In the genomic region with DNA sequence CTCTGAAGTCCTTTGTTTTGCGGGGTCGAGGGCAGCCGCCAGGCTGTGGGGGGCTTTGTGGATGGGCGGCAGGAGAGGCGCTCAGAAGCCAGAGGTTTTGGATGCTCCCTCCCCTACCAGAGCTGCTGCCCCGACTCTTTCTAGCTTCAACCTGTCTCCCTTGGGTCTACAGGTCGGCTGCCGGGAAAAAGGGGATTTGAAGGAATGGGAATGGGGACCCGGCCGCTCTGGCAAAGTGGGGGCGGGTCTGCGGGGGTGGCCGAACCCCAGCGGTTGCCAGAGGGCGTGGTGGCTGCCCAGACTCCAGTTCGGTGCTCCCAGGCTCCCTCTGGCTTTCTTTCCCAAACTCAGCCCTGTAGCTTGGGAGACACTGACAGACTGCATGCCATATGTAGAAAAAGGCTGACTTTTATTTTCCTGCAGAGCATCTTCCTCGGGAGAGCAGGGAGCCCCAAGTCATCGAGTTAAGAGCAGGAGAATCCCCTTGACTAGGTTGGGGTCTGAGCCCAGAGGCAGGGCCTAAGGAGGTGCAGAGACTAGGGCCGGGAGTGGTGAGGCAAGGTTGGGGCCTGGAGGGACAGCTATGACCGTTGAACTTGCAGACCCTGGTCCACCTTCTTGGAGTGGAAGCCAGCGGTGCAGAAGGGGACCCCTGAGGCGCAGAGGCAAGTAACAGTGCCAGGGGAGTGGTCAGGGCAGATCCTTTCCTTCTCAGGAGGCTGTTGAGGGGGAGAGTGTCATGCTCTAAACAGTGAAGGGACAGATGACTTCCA, we compare ENCODE assay signal across 6 cellular contexts. TPM values are rescaled to one million over a fixed set of nuclear protein-coding genes. Genes with fewer than 3 reads are reported as not detected.
DNase-seq lines count a peak whose midpoint lies in the region; ATAC-seq and TF ChIP-seq lines count a peak whose summit lies in the region.

No MANE protein-coding gene starts in this region.

- H3K27ac ChIP-seq in BLaER1 treated with 17β-estradiol and CSF1 and Interleukin-3, amounts not matched to agents 10 nM and 100 nM, result peak overlapping the region; percentile 91 to 100 (median 99)
- peak overlapping the region; percentile 94 to 100 (median 98) for H3K27ac ChIP-seq in heart right ventricle
- peak overlapping the region; percentile 88 for H3K27ac ChIP-seq in thymus (ENCODE audit: low read depth)

- peaks cover 11 to 33% (median 26%) of the 10 kb centered on the region in 11 experiments; a peak in 17 of 22 replicates for H4K20me1 ChIP-seq in BLaER1 treated with 17β-estradiol and CSF1 and Interleukin-3, amounts not matched to agents 10 nM and 100 nM

- peak in 7 of 9 donors; percentile 12 to 60 (median 34) for TF ChIP-seq CTCF in heart right ventricle (IDR thresholded peaks at IDR 0.05)

- H3K9ac ChIP-seq in BLaER1 treated with 17β-estradiol and CSF1 and Interleukin-3, amounts not matched to agents 10 nM and 100 nM, result peak overlapping the region; percentile 91 to 100 (median 99)

- 11 to 12% methylated on average over 22 of the region's 22 CpGs for WGBS in heart right ventricle, 2 donors
- 36% methylated on average over 22 of the region's 22 CpGs for WGBS in thymus

- peaks cover 6 to 27% (median 25%) of the 10 kb centered on the region in 11 experiments; a peak in 20 of 22 replicates for H3K36me3 ChIP-seq in BLaER1 treated with 17β-estradiol and CSF1 and Interleukin-3, amounts not matched to agents 10 nM and 100 nM
- H3K36me3 ChIP-seq in heart right ventricle, result peaks cover 0 to 6% (median 0%) of the 10 kb centered on the region in 9 donors
- no peaks in the 10 kb centered on the region for H3K36me3 ChIP-seq in thymus (ENCODE audit: control insufficient read depth, insufficient read depth)

- H3K4me1 ChIP-seq in BLaER1 treated with 17β-estradiol and CSF1 and Interleukin-3, amounts not matched to agents 10 nM and 100 nM, result peaks cover 33 to 44% (median 38%) of the 10 kb centered on the region in 10 experiments
- H3K4me1 ChIP-seq in heart right ventricle (peaks cover 17 to 72% (median 51%) of the 10 kb centered on the region in 9 donors), thymus (ENCODE audit: control insufficient read depth, insufficient read depth, low read length) (peaks cover 24% of the 10 kb centered on the region)

- H3K4me2 ChIP-seq in BLaER1 treated with 17β-estradiol and CSF1 and Interleukin-3, amounts not matched to agents 10 nM and 100 nM, result peak overlapping the region; percentile 97 to 100 (median 99)

- no peaks in the 10 kb centered on the region for H3K9me3 ChIP-seq in BLaER1 treated with 17β-estradiol and CSF1 and Interleukin-3, amounts not matched to agents 10 nM and 100 nM (replicated peaks in 1 of 11)
- H3K9me3 ChIP-seq in heart right ventricle (no peaks in the 10 kb centered on the region), thymus (ENCODE audit: control insufficient read depth) (no peaks in the 10 kb centered on the region)

- no peaks in the 10 kb centered on the region for H3K27me3 ChIP-seq in BLaER1 treated with 17β-estradiol and CSF1 and Interleukin-3, amounts not matched to agents 10 nM and 100 nM
- no peaks in the 10 kb centered on the region for H3K27me3 ChIP-seq in heart right ventricle
- no peaks in the 10 kb centered on the region for H3K27me3 ChIP-seq in thymus (ENCODE audit: control insufficient read depth, insufficient read depth)

- ATAC-seq in heart right ventricle (peak in 2 of 8 donors; percentile 9 to 16), GM21786 (IDR thresholded peaks at IDR 0.05; ENCODE audit: unreplicated experiment) (no peak)

- intact Hi-C loops in heart right ventricle (cut with DNase I), result loop anchor here in 7 of 10 donors (1.0 to 10.0 kb wide), 4 partner anchors 29 to 197 kb away; a partner anchor contains a TSS

- peak; percentile 61 for DNase-seq in OCI-M1 (lab: John Stamatoyannopoulos, UW)
- peak; percentile 42 to 63 for DNase-seq in heart right ventricle
- no peak for DNase-seq in putamen (ENCODE audit: low spot score)

- H3K4me3 ChIP-seq in BLaER1 treated with 17β-estradiol and CSF1 and Interleukin-3, amounts not matched to agents 10 nM and 100 nM, result peak overlapping the region; percentile 83 to 100 (median 96)
- H3K4me3 ChIP-seq in heart right ventricle (peak overlapping the region; percentile 44 to 90 (median 80)), thymus (ENCODE audit: low read length) (peak overlapping the region; percentile 65)

RNA-seq across cellular contexts. Expression of a gene that starts 1.4 kb away (rescaled TPM):
- 10 to 100 TPM in 9 of 10 donors, 1 to 10 TPM in 1; 8.2 to 47.7 (median 16.4) TPM for total RNA-seq in heart right ventricle
- 10 to 100 TPM; 24.5 to 35.4 TPM for polyA plus RNA-seq in heart right ventricle
- 115 TPM for polyA plus RNA-seq in thymus

RNA-seq across cellular contexts. Expression of a gene that starts 2.9 kb away (rescaled TPM):
- total RNA-seq in heart right ventricle, result 1 to 10 TPM; 1.6 to 7.1 (median 3.1) TPM
- 10 to 100 TPM; 10.4 to 11.6 TPM for polyA plus RNA-seq in heart right ventricle
- polyA plus RNA-seq in thymus, result 10.4 TPM

RNA-seq across cellular contexts. Expression of a gene that starts 15.0 kb away (rescaled TPM):
- 10 to 100 TPM; 15.9 to 22.9 (median 20.9) TPM for total RNA-seq in heart right ventricle
- polyA plus RNA-seq in heart right ventricle (10 to 100 TPM; 27.1 to 28.6 TPM), thymus (48.0 TPM)

RNA-seq across cellular contexts. Expression of a gene that starts 29.2 kb away (rescaled TPM):
- 10 to 100 TPM; 15.3 to 21.7 (median 19.5) TPM for total RNA-seq in heart right ventricle
- polyA plus RNA-seq in heart right ventricle, result 10 to 100 TPM; 11.2 to 18.1 TPM
- 21.6 TPM for polyA plus RNA-seq in thymus

RNA-seq across cellular contexts. Expression of a gene that starts 32.3 kb away (rescaled TPM):
- 100 to 1,000 TPM; 144 to 437 (median 189) TPM for total RNA-seq in heart right ventricle
- 100 to 1,000 TPM; 156 to 440 TPM for polyA plus RNA-seq in heart right ventricle
- 137 TPM for polyA plus RNA-seq in thymus
